11 cellular contexts compared by ENCODE assay signal in genomic region chr15:89851665-89852341, GRCh38. TPM values are rescaled to one million over a fixed set of nuclear protein-coding genes. Genes with fewer than 3 reads are reported as not detected.
DNase-seq lines count a peak whose midpoint lies in the region; ATAC-seq and TF ChIP-seq lines count a peak whose summit lies in the region.
"Had no signal": no experiment of that assay in that cellular context is flagged by ENCODE, and none has a peak within 500 bp of the region (broad histone marks: within the 10 kb centered on the region; RNA-seq: fewer than 3 reads in every experiment).

No MANE protein-coding gene starts in this region.

- no peaks in the 10 kb centered on the region for H3K9me3 ChIP-seq in OCI-LY3 (ENCODE audit: insufficient read depth, low read length)
- no peaks in the 10 kb centered on the region for H3K9me3 ChIP-seq in left lung

- H3K27ac ChIP-seq in OCI-LY3 (ENCODE audit: low read length) (peak overlapping the region; percentile 99), left lung (peak overlapping the region in 1 of 2 donors; percentile 78)

- intact Hi-C loops in left lung (cut with DNase I) = no loop called here

- H3K79me2 ChIP-seq in OCI-LY3 (ENCODE audit: low read length) = peaks cover 3% of the 10 kb centered on the region; the same call in 1 of the 2 replicates

- H3K4me1 ChIP-seq in OCI-LY3 (ENCODE audit: low read length) = peaks cover 68% of the 10 kb centered on the region
- H3K4me1 ChIP-seq in left lung = peaks cover 0 to 54% of the 10 kb centered on the region in 2 donors

- no peak for TF ChIP-seq CTCF in OCI-LY3 (IDR thresholded peaks at IDR 0.05; ENCODE audit: low read depth, low read length)
- no peak for TF ChIP-seq CTCF in left lung (IDR thresholded peaks at IDR 0.05)

- no peak for DNase-seq in left lung
- no peak for DNase-seq in DMS 273 treated with DMSO at 0.1 percent for 48 hours (lab: John Stamatoyannopoulos, UW)
- no peak for DNase-seq in NCI-H146 (lab: John Stamatoyannopoulos, UW)
- no peak for DNase-seq in GM19238 (ENCODE audit: insufficient read length, low spot score)
- DNase-seq: Calu3 had no signal

- peaks cover 18% of the 10 kb centered on the region for H3K36me3 ChIP-seq in OCI-LY3 (replicated peaks; ENCODE audit: low read depth, low read length)
- H3K36me3 ChIP-seq in left lung = peaks cover 0 to 17% of the 10 kb centered on the region in 2 donors

- peak overlapping the region; percentile 84 for H3K4me2 ChIP-seq in OCI-LY3 (ENCODE audit: low read length)

- no peaks in the 10 kb centered on the region for H3K27me3 ChIP-seq in OCI-LY3 (ENCODE audit: low read depth, low read length)
- H3K27me3 ChIP-seq in left lung = no peaks in the 10 kb centered on the region

- no peak overlapping the region for H2AFZ ChIP-seq in OCI-LY3 (ENCODE audit: low read depth, low read length)

- H3K4me3 ChIP-seq in OCI-LY3 (ENCODE audit: low read length) = peak overlapping the region; percentile 52
- H3K4me3 ChIP-seq in left lung = no peak overlapping the region
- H3K4me3 ChIP-seq: skin epidermis had no signal

- H3K9ac ChIP-seq in OCI-LY3 (ENCODE audit: low read length) = peak overlapping the region; percentile 84

- peak; percentile 80 for ATAC-seq in GM18517 (IDR thresholded peaks at IDR 0.05; ENCODE audit: unreplicated experiment)
- ATAC-seq in HG02884 (IDR thresholded peaks at IDR 0.05; ENCODE audit: unreplicated experiment) = peak; percentile 54
- ATAC-seq in left lung = peak; percentile 23
- no peak for ATAC-seq in HG03457 (IDR thresholded peaks at IDR 0.05; ENCODE audit: unreplicated experiment)
- ATAC-seq: Right ventricle myocardium inferior had no signal

- no peaks in the 10 kb centered on the region for H4K20me1 ChIP-seq in OCI-LY3 (ENCODE audit: insufficient read depth, low read length)

RNA-seq across cellular contexts. Expression of gene ANPEP, which starts 37.2 kb away (rescaled TPM):
- total RNA-seq in left lung = 100 to 1,000 TPM in 1 of 2 donors, 10 to 100 TPM in 1; 27.2 to 139 TPM

RNA-seq across cellular contexts. Expression of gene AP3S2, which starts 42.0 kb away (rescaled TPM):
- total RNA-seq in left lung = 10 to 100 TPM; 34.2 to 34.8 TPM
